1 cellular context compared by ENCODE assay signal in the genomic region with DNA sequence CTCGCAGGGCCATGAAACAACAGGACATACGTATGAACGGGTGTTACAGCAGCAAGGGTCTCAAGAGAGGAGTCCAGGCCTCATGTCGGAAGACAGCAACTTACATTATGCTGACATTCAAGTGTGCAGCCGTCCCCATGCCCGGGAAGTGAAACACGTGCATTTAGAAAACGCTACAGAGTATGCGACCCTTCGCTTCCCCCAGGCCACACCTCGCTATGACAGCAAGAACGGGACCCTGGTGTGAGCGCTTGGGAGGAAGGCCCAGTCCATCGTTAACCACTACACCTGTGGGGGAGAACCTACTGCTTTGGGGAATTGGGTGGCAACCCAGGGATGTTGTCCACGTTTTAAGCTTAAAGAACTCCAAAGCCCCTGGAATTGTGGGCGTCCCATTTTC.
TF ChIP-seq lines count a peak whose summit lies in the region.

No MANE protein-coding gene starts in this region.

TF ChIP-seq in GM23338, 12 proteins besides CTCF, POLR2A, EP300 and RAD21:
- TF ChIP-seq POLR2AphosphoS5 (IDR thresholded peaks at IDR 0.05; ENCODE audit: low read depth) (no peak), EZH2 (IDR thresholded peaks at IDR 0.05; ENCODE audit: low read depth, unreplicated experiment) (no peak), STAT1 (IDR thresholded peaks at IDR 0.05; ENCODE audit: unreplicated experiment) (no peak), NANOG (IDR thresholded peaks at IDR 0.05; ENCODE audit: borderline replicate concordance) (no peak), EZH2phosphoT487 (IDR thresholded peaks at IDR 0.05; ENCODE audit: unreplicated experiment) (no peak), ZNF114 (CRISPR knock-in tag; IDR thresholded peaks at IDR 0.05) (no peak), JUNB (IDR thresholded peaks at IDR 0.05; ENCODE audit: unreplicated experiment) (no peak), CREB1 (CRISPR knock-in tag; IDR thresholded peaks at IDR 0.05; ENCODE audit: low read depth) (no peak), ZNF331 (CRISPR knock-in tag; IDR thresholded peaks at IDR 0.05; ENCODE audit: low read depth) (no peak)
- TF ChIP-seq, protein P1, sequence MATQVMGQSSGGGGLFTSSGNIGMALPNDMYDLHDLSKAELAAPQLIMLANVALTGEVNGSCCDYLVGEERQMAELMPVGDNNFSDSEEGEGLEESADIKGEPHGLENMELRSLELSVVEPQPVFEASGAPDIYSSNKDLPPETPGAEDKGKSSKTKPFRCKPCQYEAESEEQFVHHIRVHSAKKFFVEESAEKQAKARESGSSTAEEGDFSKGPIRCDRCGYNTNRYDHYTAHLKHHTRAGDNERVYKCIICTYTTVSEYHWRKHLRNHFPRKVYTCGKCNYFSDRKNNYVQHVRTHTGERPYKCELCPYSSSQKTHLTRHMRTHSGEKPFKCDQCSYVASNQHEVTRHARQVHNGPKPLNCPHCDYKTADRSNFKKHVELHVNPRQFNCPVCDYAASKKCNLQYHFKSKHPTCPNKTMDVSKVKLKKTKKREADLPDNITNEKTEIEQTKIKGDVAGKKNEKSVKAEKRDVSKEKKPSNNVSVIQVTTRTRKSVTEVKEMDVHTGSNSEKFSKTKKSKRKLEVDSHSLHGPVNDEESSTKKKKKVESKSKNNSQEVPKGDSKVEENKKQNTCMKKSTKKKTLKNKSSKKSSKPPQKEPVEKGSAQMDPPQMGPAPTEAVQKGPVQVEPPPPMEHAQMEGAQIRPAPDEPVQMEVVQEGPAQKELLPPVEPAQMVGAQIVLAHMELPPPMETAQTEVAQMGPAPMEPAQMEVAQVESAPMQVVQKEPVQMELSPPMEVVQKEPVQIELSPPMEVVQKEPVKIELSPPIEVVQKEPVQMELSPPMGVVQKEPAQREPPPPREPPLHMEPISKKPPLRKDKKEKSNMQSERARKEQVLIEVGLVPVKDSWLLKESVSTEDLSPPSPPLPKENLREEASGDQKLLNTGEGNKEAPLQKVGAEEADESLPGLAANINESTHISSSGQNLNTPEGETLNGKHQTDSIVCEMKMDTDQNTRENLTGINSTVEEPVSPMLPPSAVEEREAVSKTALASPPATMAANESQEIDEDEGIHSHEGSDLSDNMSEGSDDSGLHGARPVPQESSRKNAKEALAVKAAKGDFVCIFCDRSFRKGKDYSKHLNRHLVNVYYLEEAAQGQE (IDR thresholded peaks at IDR 0.05; ENCODE audit: unreplicated experiment) = no peak
- TF ChIP-seq, protein P2, sequence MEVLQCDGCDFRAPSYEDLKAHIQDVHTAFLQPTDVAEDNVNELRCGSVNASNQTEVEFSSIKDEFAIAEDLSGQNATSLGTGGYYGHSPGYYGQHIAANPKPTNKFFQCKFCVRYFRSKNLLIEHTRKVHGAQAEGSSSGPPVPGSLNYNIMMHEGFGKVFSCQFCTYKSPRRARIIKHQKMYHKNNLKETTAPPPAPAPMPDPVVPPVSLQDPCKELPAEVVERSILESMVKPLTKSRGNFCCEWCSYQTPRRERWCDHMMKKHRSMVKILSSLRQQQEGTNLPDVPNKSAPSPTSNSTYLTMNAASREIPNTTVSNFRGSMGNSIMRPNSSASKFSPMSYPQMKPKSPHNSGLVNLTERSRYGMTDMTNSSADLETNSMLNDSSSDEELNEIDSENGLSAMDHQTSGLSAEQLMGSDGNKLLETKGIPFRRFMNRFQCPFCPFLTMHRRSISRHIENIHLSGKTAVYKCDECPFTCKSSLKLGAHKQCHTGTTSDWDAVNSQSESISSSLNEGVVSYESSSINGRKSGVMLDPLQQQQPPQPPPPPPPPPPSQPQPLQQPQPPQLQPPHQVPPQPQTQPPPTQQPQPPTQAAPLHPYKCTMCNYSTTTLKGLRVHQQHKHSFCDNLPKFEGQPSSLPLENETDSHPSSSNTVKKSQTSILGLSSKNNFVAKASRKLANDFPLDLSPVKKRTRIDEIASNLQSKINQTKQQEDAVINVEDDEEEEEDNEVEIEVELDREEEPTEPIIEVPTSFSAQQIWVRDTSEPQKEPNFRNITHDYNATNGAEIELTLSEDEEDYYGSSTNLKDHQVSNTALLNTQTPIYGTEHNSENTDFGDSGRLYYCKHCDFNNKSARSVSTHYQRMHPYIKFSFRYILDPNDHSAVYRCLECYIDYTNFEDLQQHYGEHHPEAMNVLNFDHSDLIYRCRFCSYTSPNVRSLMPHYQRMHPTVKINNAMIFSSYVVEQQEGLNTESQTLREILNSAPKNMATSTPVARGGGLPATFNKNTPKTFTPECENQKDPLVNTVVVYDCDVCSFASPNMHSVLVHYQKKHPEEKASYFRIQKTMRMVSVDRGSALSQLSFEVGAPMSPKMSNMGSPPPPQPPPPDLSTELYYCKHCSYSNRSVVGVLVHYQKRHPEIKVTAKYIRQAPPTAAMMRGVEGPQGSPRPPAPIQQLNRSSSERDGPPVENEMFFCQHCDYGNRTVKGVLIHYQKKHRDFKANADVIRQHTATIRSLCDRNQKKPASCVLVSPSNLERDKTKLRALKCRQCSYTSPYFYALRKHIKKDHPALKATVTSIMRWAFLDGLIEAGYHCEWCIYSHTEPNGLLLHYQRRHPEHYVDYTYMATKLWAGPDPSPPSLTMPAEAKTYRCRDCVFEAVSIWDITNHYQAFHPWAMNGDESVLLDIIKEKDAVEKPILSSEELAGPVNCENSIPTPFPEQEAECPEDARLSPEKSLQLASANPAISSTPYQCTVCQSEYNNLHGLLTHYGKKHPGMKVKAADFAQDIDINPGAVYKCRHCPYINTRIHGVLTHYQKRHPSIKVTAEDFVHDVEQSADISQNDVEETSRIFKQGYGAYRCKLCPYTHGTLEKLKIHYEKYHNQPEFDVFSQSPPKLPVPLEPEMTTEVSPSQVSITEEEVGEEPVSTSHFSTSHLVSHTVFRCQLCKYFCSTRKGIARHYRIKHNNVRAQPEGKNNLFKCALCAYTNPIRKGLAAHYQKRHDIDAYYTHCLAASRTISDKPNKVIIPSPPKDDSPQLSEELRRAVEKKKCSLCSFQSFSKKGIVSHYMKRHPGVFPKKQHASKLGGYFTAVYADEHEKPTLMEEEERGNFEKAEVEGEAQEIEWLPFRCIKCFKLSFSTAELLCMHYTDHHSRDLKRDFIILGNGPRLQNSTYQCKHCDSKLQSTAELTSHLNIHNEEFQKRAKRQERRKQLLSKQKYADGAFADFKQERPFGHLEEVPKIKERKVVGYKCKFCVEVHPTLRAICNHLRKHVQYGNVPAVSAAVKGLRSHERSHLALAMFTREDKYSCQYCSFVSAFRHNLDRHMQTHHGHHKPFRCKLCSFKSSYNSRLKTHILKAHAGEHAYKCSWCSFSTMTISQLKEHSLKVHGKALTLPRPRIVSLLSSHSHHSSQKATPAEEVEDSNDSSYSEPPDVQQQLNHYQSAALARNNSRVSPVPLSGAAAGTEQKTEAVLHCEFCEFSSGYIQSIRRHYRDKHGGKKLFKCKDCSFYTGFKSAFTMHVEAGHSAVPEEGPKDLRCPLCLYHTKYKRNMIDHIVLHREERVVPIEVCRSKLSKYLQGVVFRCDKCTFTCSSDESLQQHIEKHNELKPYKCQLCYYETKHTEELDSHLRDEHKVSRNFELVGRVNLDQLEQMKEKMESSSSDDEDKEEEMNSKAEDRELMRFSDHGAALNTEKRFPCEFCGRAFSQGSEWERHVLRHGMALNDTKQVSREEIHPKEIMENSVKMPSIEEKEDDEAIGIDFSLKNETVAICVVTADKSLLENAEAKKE (CRISPR knock-in tag; IDR thresholded peaks at IDR 0.05) = no peak
- TF ChIP-seq, protein P3, sequence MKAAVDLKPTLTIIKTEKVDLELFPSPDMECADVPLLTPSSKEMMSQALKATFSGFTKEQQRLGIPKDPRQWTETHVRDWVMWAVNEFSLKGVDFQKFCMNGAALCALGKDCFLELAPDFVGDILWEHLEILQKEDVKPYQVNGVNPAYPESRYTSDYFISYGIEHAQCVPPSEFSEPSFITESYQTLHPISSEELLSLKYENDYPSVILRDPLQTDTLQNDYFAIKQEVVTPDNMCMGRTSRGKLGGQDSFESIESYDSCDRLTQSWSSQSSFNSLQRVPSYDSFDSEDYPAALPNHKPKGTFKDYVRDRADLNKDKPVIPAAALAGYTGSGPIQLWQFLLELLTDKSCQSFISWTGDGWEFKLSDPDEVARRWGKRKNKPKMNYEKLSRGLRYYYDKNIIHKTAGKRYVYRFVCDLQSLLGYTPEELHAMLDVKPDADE (IDR thresholded peaks at IDR 0.05) = no peak
